ENCODE assay signal across 12 cellular contexts in genomic region chr6:139164001-139164400, GRCh38. TPM values are rescaled to one million over a fixed set of nuclear protein-coding genes. Genes with fewer than 3 reads are reported as not detected.
A peak's percentile ranks its signal among the peaks of the same experiment; 100 is the strongest.
DNase-seq lines count a peak whose midpoint lies in the region; ATAC-seq and TF ChIP-seq lines count a peak whose summit lies in the region.
"Had no signal": no experiment of that assay in that cellular context is flagged by ENCODE, and none has a peak within 500 bp of the region (broad histone marks: within the 10 kb centered on the region; RNA-seq: fewer than 3 reads in every experiment).

No MANE protein-coding gene starts in this region.

- peaks cover 22% of the 10 kb centered on the region for H3K36me3 ChIP-seq in effector memory CD4-positive, alpha-beta T cell (ENCODE audit: control insufficient read depth, insufficient read depth, low read length)

- H3K27me3 Mint-ChIP-seq in activated B cell treated with CpG ODN at 0.5 μM for 24 hours, result no peaks in the 10 kb centered on the region

- no peak overlapping the region for H3K4me3 Mint-ChIP-seq in activated B cell treated with CpG ODN at 0.5 μM for 24 hours

- peaks cover 78% of the 10 kb centered on the region for H3K4me1 Mint-ChIP-seq in activated B cell treated with CpG ODN at 0.5 μM for 24 hours

- H3K9me3 ChIP-seq in effector memory CD4-positive, alpha-beta T cell (ENCODE audit: control insufficient read depth, low read length), result no peaks in the 10 kb centered on the region
- H3K9me3 ChIP-seq: thoracic aorta had no signal

- H3K36me3 Mint-ChIP-seq in activated B cell treated with CpG ODN at 0.5 μM for 24 hours (ENCODE audit: low read depth), result peaks cover 47% of the 10 kb centered on the region

- H3K4me1 ChIP-seq in effector memory CD4-positive, alpha-beta T cell (ENCODE audit: control insufficient read depth, insufficient read depth, low read length, poor library complexity, severe bottlenecking), result peaks cover 68% of the 10 kb centered on the region

- no peak overlapping the region for H3K4me3 ChIP-seq in effector memory CD4-positive, alpha-beta T cell (ENCODE audit: insufficient read depth, low read depth, low read length, poor library complexity, severe bottlenecking)
- H3K4me3 ChIP-seq: thoracic aorta had no signal

- no peaks in the 10 kb centered on the region for H3K9me3 Mint-ChIP-seq in activated B cell treated with CpG ODN at 0.5 μM for 24 hours

- peak; percentile 7 for DNase-seq in SKM-1 treated with dmso at 0.1 percent for 144 hours (lab: John Stamatoyannopoulos, UW; ENCODE audit: unreplicated experiment)
- no peak for DNase-seq in SKM-1 (lab: John Stamatoyannopoulos, UW; ENCODE audit: unreplicated experiment)
- no peak for DNase-seq in activated B cell treated with CpG ODN at 0.5 μM for 24 hours
- no peak for DNase-seq in effector memory CD4-positive, alpha-beta T cell
- DNase-seq in stimulated activated CD8-positive, alpha-beta memory T cell treated with anti-CD3 and anti-CD28 coated beads, Interleukin-4, amount 100 ng/mL, for 48 hours, result peak; percentile 61
- DNase-seq in EL, result no peak
- DNase-seq in inferior parietal cortex (ENCODE audit: extremely low spot score), result no peak
- DNase-seq: anterior cingulate cortex, NCI-H1417 treated with DMSO at 0.1 percent for 48 hours, WERI-Rb-1 had no signal

- POLR2A ChIA-PET in activated B cell treated with CpG ODN at 0.5 μM for 24 hours (lab: Charles Lee), result interaction anchor here (0.6 kb wide), 1 partner anchor 15 kb away, joined by 10 read pairs; no protein-coding TSS in a partner anchor

- no peak for TF ChIP-seq CTCF in activated B cell treated with CpG ODN at 0.5 μM for 24 hours (IDR thresholded peaks at IDR 0.05)

- intact Hi-C loops in activated B cell treated with CpG ODN at 0.5 μM for 24 hours (cut with micrococcal nuclease), result no loop called here

- H3K27ac ChIP-seq in effector memory CD4-positive, alpha-beta T cell (ENCODE audit: insufficient read depth, low read length, poor library complexity, severe bottlenecking), result peak overlapping the region; percentile 33
- H3K27ac ChIP-seq: thoracic aorta, WERI-Rb-1 had no signal

- peak overlapping the region; percentile 27 for H3K27ac Mint-ChIP-seq in activated B cell treated with CpG ODN at 0.5 μM for 24 hours

- H3K27me3 ChIP-seq in effector memory CD4-positive, alpha-beta T cell (replicated peaks; ENCODE audit: control insufficient read depth, insufficient read depth, low read length, poor library complexity, severe bottlenecking), result no peaks in the 10 kb centered on the region

- CTCF ChIA-PET in activated B cell treated with CpG ODN at 0.5 μM for 24 hours (lab: Charles Lee), result interaction anchor here (0.6 kb wide), 1 partner anchor 206 kb away, joined by 5 read pairs; no protein-coding TSS in a partner anchor

- no peak for ATAC-seq in activated B cell treated with CpG ODN at 0.5 μM for 24 hours (ENCODE audit: low read depth)
- ATAC-seq in HG03139 (IDR thresholded peaks at IDR 0.05; ENCODE audit: unreplicated experiment), result no peak

RNA-seq across cellular contexts. Expression of gene HECA, which starts 29.1 kb away (rescaled TPM):
- 34.9 and 38.3 TPM in 2 replicates for total RNA-seq in activated B cell treated with CpG ODN at 0.5 μM for 24 hours

Comparison
In these comparisons a context has a peak if more than half of its experiments do, and no peak if none do; other contexts are left out.
1. DNase-seq: peak in SKM-1 treated with dmso at 0.1 percent for 144 hours (single experiment) and stimulated activated CD8-positive, alpha-beta memory T cell treated with anti-CD3 and anti-CD28 coated beads, Interleukin-4, amount 100 ng/mL, for 48 hours (single experiment); none in SKM-1 (single experiment), activated B cell treated with CpG ODN at 0.5 μM for 24 hours (single experiment), effector memory CD4-positive, alpha-beta T cell (0 of 3), EL (single experiment) and inferior parietal cortex (single experiment).